In the genomic region with DNA sequence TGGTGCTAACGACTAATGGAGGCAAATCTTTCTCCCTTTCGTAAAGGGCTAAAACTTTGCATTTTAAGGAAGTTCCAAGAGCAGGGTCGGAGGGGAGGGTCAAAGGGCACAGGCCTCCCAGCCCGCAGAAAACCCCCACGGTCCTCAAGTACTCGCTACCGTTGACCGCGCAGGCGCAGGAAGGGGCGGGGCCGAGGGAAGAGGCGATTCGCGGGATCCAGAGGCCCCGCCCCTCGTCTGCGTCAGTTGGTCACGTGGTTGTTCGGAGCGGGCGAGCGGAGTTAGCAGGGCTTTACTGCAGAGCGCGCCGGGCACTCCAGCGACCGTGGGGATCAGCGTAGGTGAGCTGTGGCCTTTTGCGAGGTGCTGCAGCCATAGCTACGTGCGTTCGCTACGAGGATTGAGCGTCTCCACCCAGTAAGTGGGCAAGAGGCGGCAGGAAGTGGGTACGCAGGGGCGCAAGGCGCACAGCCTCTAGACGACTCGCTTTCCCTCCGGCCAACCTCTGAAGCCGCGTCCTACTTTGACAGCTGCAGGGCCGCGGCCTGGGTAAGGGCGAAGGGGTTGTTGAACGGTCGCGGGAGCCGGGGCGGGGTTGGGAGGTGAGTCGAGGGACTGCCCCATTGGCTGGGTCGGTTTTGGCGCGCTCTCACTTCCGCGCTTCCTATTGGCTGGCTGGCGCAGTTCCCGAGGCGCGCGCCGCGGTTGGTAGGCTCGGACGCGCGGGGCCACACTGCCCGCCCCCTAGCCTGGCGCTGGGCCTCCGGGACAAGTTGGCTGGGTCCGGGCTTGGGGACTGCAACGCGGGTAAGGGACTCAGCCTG, we compare ENCODE assay signal across 1 cellular context.
TF ChIP-seq lines count a peak whose summit lies in the region.

A gene (plus strand): TSS at position 242 of the 824 bp plus-strand sequence. CDS start 2,310 bp downstream, outside the sequence.

TF ChIP-seq in WTC11, 78 proteins besides CTCF, POLR2A, EP300 and RAD21 (continued from another document and continues in another):
- TF ChIP-seq, protein P1, sequence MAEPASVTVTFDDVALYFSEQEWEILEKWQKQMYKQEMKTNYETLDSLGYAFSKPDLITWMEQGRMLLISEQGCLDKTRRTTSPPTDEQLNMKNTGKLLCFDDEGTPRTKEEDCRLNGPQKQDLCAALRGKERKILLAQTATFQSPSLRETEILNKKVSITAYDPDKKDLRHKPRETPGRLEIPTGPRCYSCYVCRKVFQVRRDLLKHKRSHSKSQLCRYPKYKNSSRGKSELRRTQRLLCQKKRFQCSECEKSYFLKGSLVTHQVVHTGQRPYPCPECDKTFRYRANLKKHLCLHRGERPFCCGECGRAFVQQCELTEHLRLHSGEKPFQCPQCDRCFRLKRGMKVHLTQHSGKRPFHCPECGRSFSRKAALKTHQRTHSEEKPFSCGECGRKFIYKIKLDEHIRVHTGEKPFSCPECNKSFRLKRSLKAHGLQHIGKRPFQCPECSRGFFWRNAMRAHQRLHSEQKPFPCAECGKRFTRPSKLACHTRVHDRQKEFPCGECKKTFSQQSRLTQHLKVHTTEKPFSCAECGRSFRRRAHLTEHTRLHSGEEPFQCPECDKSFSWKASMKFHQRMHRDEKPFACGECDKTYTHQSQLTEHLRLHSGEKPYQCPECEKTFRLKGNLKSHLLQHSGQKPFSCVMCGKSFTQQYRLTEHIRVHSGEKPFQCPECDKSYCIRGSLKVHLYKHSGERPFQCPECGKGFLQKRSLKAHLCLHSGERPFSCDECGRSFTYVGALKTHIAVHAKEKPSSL (CRISPR knock-in tag; conservative IDR thresholded peaks at IDR 0.05), result no peak
- TF ChIP-seq, protein P2, sequence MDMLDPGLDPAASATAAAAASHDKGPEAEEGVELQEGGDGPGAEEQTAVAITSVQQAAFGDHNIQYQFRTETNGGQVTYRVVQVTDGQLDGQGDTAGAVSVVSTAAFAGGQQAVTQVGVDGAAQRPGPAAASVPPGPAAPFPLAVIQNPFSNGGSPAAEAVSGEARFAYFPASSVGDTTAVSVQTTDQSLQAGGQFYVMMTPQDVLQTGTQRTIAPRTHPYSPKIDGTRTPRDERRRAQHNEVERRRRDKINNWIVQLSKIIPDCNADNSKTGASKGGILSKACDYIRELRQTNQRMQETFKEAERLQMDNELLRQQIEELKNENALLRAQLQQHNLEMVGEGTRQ (CRISPR knock-in tag; IDR thresholded peaks at IDR 0.05), result peak; percentile 94
- no peak for TF ChIP-seq NR1H2 (CRISPR knock-in tag; IDR thresholded peaks at IDR 0.05)
- TF ChIP-seq GTF2I (CRISPR knock-in tag; conservative IDR thresholded peaks at IDR 0.05), result no peak
- TF ChIP-seq, protein P3, sequence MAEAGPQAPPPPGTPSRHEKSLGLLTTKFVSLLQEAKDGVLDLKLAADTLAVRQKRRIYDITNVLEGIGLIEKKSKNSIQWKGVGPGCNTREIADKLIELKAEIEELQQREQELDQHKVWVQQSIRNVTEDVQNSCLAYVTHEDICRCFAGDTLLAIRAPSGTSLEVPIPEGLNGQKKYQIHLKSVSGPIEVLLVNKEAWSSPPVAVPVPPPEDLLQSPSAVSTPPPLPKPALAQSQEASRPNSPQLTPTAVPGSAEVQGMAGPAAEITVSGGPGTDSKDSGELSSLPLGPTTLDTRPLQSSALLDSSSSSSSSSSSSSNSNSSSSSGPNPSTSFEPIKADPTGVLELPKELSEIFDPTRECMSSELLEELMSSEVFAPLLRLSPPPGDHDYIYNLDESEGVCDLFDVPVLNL (CRISPR knock-in tag; IDR thresholded peaks at IDR 0.05; ENCODE audit: borderline replicate concordance, low read depth), result peak; percentile 93
- TF ChIP-seq, protein P4, sequence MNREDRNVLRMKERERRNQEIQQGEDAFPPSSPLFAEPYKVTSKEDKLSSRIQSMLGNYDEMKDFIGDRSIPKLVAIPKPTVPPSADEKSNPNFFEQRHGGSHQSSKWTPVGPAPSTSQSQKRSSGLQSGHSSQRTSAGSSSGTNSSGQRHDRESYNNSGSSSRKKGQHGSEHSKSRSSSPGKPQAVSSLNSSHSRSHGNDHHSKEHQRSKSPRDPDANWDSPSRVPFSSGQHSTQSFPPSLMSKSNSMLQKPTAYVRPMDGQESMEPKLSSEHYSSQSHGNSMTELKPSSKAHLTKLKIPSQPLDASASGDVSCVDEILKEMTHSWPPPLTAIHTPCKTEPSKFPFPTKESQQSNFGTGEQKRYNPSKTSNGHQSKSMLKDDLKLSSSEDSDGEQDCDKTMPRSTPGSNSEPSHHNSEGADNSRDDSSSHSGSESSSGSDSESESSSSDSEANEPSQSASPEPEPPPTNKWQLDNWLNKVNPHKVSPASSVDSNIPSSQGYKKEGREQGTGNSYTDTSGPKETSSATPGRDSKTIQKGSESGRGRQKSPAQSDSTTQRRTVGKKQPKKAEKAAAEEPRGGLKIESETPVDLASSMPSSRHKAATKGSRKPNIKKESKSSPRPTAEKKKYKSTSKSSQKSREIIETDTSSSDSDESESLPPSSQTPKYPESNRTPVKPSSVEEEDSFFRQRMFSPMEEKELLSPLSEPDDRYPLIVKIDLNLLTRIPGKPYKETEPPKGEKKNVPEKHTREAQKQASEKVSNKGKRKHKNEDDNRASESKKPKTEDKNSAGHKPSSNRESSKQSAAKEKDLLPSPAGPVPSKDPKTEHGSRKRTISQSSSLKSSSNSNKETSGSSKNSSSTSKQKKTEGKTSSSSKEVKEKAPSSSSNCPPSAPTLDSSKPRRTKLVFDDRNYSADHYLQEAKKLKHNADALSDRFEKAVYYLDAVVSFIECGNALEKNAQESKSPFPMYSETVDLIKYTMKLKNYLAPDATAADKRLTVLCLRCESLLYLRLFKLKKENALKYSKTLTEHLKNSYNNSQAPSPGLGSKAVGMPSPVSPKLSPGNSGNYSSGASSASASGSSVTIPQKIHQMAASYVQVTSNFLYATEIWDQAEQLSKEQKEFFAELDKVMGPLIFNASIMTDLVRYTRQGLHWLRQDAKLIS (CRISPR knock-in tag; IDR thresholded peaks at IDR 0.05; ENCODE audit: borderline replicate concordance), result no peak; the same call in 1 of the 2 replicates
- TF ChIP-seq KAT7 (CRISPR knock-in tag; IDR thresholded peaks at IDR 0.05; ENCODE audit: borderline replicate concordance), result peak; percentile 93
- TF ChIP-seq ELF4 (CRISPR knock-in tag; IDR thresholded peaks at IDR 0.05; ENCODE audit: low read depth), result no peak
- peak; percentile 42; the same call in 1 of the 2 replicates for TF ChIP-seq TEAD4 (CRISPR knock-in tag; IDR thresholded peaks at IDR 0.05)
- TF ChIP-seq, protein P5, sequence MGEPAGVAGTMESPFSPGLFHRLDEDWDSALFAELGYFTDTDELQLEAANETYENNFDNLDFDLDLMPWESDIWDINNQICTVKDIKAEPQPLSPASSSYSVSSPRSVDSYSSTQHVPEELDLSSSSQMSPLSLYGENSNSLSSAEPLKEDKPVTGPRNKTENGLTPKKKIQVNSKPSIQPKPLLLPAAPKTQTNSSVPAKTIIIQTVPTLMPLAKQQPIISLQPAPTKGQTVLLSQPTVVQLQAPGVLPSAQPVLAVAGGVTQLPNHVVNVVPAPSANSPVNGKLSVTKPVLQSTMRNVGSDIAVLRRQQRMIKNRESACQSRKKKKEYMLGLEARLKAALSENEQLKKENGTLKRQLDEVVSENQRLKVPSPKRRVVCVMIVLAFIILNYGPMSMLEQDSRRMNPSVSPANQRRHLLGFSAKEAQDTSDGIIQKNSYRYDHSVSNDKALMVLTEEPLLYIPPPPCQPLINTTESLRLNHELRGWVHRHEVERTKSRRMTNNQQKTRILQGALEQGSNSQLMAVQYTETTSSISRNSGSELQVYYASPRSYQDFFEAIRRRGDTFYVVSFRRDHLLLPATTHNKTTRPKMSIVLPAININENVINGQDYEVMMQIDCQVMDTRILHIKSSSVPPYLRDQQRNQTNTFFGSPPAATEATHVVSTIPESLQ (CRISPR knock-in tag; IDR thresholded peaks at IDR 0.05), result no peak
- no peak for TF ChIP-seq ZNF396 (CRISPR knock-in tag; IDR thresholded peaks at IDR 0.05; ENCODE audit: borderline replicate concordance)
- TF ChIP-seq, protein P6, sequence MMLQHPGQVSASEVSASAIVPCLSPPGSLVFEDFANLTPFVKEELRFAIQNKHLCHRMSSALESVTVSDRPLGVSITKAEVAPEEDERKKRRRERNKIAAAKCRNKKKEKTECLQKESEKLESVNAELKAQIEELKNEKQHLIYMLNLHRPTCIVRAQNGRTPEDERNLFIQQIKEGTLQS (CRISPR knock-in tag; conservative IDR thresholded peaks at IDR 0.05), result 0 out of 2 replicates have a peak, but pooled peaks have one; percentile 29
- TF ChIP-seq TEAD1 (CRISPR knock-in tag; IDR thresholded peaks at IDR 0.05), result peak; percentile 89
- peak; percentile 85; the same call in 1 of the 2 replicates for TF ChIP-seq ATF1 (CRISPR knock-in tag; IDR thresholded peaks at IDR 0.05)
- TF ChIP-seq TCF7 (CRISPR knock-in tag; IDR thresholded peaks at IDR 0.05; ENCODE audit: low read depth), result peak; percentile 82; the same call in 1 of the 2 replicates
- no peak for TF ChIP-seq FOXJ3 (CRISPR knock-in tag; IDR thresholded peaks at IDR 0.05; ENCODE audit: borderline replicate concordance)
- peak; percentile 90 for TF ChIP-seq ZNF232 (CRISPR knock-in tag; IDR thresholded peaks at IDR 0.05)
- TF ChIP-seq, protein P7, sequence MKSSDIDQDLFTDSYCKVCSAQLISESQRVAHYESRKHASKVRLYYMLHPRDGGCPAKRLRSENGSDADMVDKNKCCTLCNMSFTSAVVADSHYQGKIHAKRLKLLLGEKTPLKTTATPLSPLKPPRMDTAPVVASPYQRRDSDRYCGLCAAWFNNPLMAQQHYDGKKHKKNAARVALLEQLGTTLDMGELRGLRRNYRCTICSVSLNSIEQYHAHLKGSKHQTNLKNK (CRISPR knock-in tag; IDR thresholded peaks at IDR 0.05), result no peak
- TF ChIP-seq, protein P8, sequence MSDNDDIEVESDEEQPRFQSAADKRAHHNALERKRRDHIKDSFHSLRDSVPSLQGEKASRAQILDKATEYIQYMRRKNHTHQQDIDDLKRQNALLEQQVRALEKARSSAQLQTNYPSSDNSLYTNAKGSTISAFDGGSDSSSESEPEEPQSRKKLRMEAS (CRISPR knock-in tag; IDR thresholded peaks at IDR 0.05), result peak; percentile 91
- TF ChIP-seq, protein P9, sequence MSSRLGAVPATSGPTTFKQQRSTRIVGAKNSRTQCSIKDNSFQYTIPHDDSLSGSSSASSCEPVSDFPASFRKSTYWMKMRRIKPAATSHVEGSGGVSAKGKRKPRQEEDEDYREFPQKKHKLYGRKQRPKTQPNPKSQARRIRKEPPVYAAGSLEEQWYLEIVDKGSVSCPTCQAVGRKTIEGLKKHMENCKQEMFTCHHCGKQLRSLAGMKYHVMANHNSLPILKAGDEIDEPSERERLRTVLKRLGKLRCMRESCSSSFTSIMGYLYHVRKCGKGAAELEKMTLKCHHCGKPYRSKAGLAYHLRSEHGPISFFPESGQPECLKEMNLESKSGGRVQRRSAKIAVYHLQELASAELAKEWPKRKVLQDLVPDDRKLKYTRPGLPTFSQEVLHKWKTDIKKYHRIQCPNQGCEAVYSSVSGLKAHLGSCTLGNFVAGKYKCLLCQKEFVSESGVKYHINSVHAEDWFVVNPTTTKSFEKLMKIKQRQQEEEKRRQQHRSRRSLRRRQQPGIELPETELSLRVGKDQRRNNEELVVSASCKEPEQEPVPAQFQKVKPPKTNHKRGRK (CRISPR knock-in tag; IDR thresholded peaks at IDR 0.05; ENCODE audit: borderline replicate concordance), result no peak
- TF ChIP-seq NFYB (CRISPR knock-in tag; conservative IDR thresholded peaks at IDR 0.05; ENCODE audit: low read depth), result peak; percentile 76
- TF ChIP-seq ZNF121 (CRISPR knock-in tag; IDR thresholded peaks at IDR 0.05), result 0 out of 2 replicates have a peak, but pooled peaks have one; percentile 68
- TF ChIP-seq JAZF1 (CRISPR knock-in tag; IDR thresholded peaks at IDR 0.05), result no peak
- TF ChIP-seq TP53 (CRISPR knock-in tag; IDR thresholded peaks at IDR 0.05), result no peak
- TF ChIP-seq, protein P10, sequence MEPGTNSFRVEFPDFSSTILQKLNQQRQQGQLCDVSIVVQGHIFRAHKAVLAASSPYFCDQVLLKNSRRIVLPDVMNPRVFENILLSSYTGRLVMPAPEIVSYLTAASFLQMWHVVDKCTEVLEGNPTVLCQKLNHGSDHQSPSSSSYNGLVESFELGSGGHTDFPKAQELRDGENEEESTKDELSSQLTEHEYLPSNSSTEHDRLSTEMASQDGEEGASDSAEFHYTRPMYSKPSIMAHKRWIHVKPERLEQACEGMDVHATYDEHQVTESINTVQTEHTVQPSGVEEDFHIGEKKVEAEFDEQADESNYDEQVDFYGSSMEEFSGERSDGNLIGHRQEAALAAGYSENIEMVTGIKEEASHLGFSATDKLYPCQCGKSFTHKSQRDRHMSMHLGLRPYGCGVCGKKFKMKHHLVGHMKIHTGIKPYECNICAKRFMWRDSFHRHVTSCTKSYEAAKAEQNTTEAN (CRISPR knock-in tag; IDR thresholded peaks at IDR 0.05), result peak; percentile 90
- TF ChIP-seq, protein P11, sequence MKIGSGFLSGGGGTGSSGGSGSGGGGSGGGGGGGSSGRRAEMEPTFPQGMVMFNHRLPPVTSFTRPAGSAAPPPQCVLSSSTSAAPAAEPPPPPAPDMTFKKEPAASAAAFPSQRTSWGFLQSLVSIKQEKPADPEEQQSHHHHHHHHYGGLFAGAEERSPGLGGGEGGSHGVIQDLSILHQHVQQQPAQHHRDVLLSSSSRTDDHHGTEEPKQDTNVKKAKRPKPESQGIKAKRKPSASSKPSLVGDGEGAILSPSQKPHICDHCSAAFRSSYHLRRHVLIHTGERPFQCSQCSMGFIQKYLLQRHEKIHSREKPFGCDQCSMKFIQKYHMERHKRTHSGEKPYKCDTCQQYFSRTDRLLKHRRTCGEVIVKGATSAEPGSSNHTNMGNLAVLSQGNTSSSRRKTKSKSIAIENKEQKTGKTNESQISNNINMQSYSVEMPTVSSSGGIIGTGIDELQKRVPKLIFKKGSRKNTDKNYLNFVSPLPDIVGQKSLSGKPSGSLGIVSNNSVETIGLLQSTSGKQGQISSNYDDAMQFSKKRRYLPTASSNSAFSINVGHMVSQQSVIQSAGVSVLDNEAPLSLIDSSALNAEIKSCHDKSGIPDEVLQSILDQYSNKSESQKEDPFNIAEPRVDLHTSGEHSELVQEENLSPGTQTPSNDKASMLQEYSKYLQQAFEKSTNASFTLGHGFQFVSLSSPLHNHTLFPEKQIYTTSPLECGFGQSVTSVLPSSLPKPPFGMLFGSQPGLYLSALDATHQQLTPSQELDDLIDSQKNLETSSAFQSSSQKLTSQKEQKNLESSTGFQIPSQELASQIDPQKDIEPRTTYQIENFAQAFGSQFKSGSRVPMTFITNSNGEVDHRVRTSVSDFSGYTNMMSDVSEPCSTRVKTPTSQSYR (CRISPR knock-in tag; IDR thresholded peaks at IDR 0.05), result peak; percentile 75; the same call in 1 of the 2 replicates
- TF ChIP-seq CREM (CRISPR knock-in tag; IDR thresholded peaks at IDR 0.05), result peak; percentile 55
- TF ChIP-seq ZNF416 (CRISPR knock-in tag; IDR thresholded peaks at IDR 0.05), result no peak
- peak; percentile 29 for TF ChIP-seq FOXK1 (CRISPR knock-in tag; IDR thresholded peaks at IDR 0.05)
- peak; percentile 95 for TF ChIP-seq ETV6 (CRISPR knock-in tag; IDR thresholded peaks at IDR 0.05)
